19 cellular contexts compared by ENCODE assay signal in genomic region chr9:73743826-73744225, GRCh38.
"Had no signal": no experiment of that assay in that cellular context is flagged by ENCODE, and none has a peak within 500 bp of the region (broad histone marks: within the 10 kb centered on the region; RNA-seq: fewer than 3 reads in every experiment).

No MANE protein-coding gene starts in this region.

- H3K36me3 Mint-ChIP-seq: activated naive CD4-positive, alpha-beta T cell treated with anti-CD3 and anti-CD28 coated beads, Interleukin-2, amount 50 U/mL, for 24 hours; memory B cell; WTC11 had no signal

- H3K4me3 ChIP-seq: adrenal gland, dorsolateral prefrontal cortex, gastrocnemius medialis, skin epidermis, thoracic aorta had no signal

- H3K36me3 ChIP-seq: adrenal gland, gastrocnemius medialis, thoracic aorta had no signal

- DNase-seq: activated CD4-positive, alpha-beta T cell treated with anti-CD3 and anti-CD28 coated beads for 36 hours; activated CD4-positive, alpha-beta T cell treated with anti-CD3 and anti-CD28 coated beads, Interleukin-2, amount 50 U/mL, for 48 hours; activated gamma-delta T cell; adrenal gland; dorsolateral prefrontal cortex; endodermal cell; erythroblast; gastrocnemius medialis; head of caudate nucleus; left ventricle myocardium superior; right cardiac atrium; SW 1271; T-helper 2 cell had no signal

- H3K4me1 ChIP-seq: adrenal gland, gastrocnemius medialis had no signal

- H3K4me3 Mint-ChIP-seq: activated CD4-positive, alpha-beta T cell treated with anti-CD3 and anti-CD28 coated beads for 36 hours; activated naive CD4-positive, alpha-beta T cell treated with anti-CD3 and anti-CD28 coated beads, Interleukin-2, amount 50 U/mL, for 24 hours; endodermal cell; memory B cell; WTC11 had no signal

- H3K27ac ChIP-seq: adrenal gland, dorsolateral prefrontal cortex, gastrocnemius medialis, skin epidermis, thoracic aorta had no signal

- H3K4me1 Mint-ChIP-seq: activated CD4-positive, alpha-beta T cell treated with anti-CD3 and anti-CD28 coated beads for 36 hours; activated naive CD4-positive, alpha-beta T cell treated with anti-CD3 and anti-CD28 coated beads, Interleukin-2, amount 50 U/mL, for 24 hours; endodermal cell; memory B cell had no signal

- H3K27me3 ChIP-seq: adrenal gland, dorsolateral prefrontal cortex, gastrocnemius medialis had no signal

- H3K9me3 ChIP-seq: adrenal gland, gastrocnemius medialis, thoracic aorta had no signal

- H3K27ac Mint-ChIP-seq: activated CD4-positive, alpha-beta T cell treated with anti-CD3 and anti-CD28 coated beads for 36 hours; activated naive CD4-positive, alpha-beta T cell treated with anti-CD3 and anti-CD28 coated beads, Interleukin-2, amount 50 U/mL, for 24 hours; endodermal cell; memory B cell; progenitor cell of endocrine pancreas; WTC11 had no signal

- H3K27me3 Mint-ChIP-seq: activated CD4-positive, alpha-beta T cell treated with anti-CD3 and anti-CD28 coated beads for 36 hours; activated naive CD4-positive, alpha-beta T cell treated with anti-CD3 and anti-CD28 coated beads, Interleukin-2, amount 50 U/mL, for 24 hours; memory B cell; progenitor cell of endocrine pancreas had no signal
